1 cellular context compared by ENCODE assay signal in genomic region chr3:47163023-47163989, GRCh38.
TF ChIP-seq lines count a peak whose summit lies in the region.

No MANE protein-coding gene starts in this region.

TF ChIP-seq in HepG2, 621 proteins besides CTCF, POLR2A, EP300 and RAD21 (continued from another document and continues in another):
- TF ChIP-seq ZBTB4 (CRISPR knock-in tag; IDR thresholded peaks at IDR 0.05; ENCODE audit: borderline replicate concordance) (no peak), ZNF777 (CRISPR knock-in tag; IDR thresholded peaks at IDR 0.05) (peak; percentile 70), ZNF652 (CRISPR knock-in tag; IDR thresholded peaks at IDR 0.05; ENCODE audit: borderline replicate concordance, low read depth) (no peak), MAX (IDR thresholded peaks at IDR 0.05) (no peak; the same call in 1 of the 2 replicates), ZNF503 (CRISPR knock-in tag; IDR thresholded peaks at IDR 0.05) (peak; percentile 60; the same call in 1 of the 2 replicates), SP2 (CRISPR knock-in tag; IDR thresholded peaks at IDR 0.05) (no peak), NCOR1 (IDR thresholded peaks at IDR 0.05; ENCODE audit: borderline replicate concordance, low read length) (no peak; the same call in 1 of the 2 replicates), ETV6 (CRISPR knock-in tag; conservative IDR thresholded peaks at IDR 0.05) (0 out of 2 replicates have a peak, but pooled peaks have one; percentile 76), NR2F2 (IDR thresholded peaks at IDR 0.05; ENCODE audit: borderline replicate concordance, low read depth) (no peak), ZNF180 (CRISPR knock-in tag; IDR thresholded peaks at IDR 0.05; ENCODE audit: borderline replicate concordance, low read depth) (no peak), SNAPC2 (CRISPR knock-in tag; IDR thresholded peaks at IDR 0.05) (no peak), NFE2L1 (CRISPR knock-in tag; IDR thresholded peaks at IDR 0.05; ENCODE audit: borderline replicate concordance) (no peak), MBD4 (IDR thresholded peaks at IDR 0.05; ENCODE audit: borderline replicate concordance, low read length) (no peak), KLF16 (CRISPR knock-in tag; IDR thresholded peaks at IDR 0.05) (no peak; a peak in 1 of 4 replicates), ZNF121 (CRISPR knock-in tag; IDR thresholded peaks at IDR 0.05) (no peak; the same call in 1 of the 2 replicates), U2AF1 (optimal IDR thresholded peaks at IDR 0.05; ENCODE audit: low read depth, low read length) (peak; percentile 74), THAP8 (CRISPR knock-in tag; IDR thresholded peaks at IDR 0.05; ENCODE audit: borderline replicate concordance) (no peak), ZNF10 (CRISPR knock-in tag; IDR thresholded peaks at IDR 0.05; ENCODE audit: borderline replicate concordance, low read depth) (no peak), KDM5A (IDR thresholded peaks at IDR 0.05; ENCODE audit: borderline replicate concordance, low read length) (peak; percentile 20; the same call in 1 of the 2 replicates), ZNF232 (CRISPR knock-in tag; IDR thresholded peaks at IDR 0.05; ENCODE audit: borderline replicate concordance) (0 out of 2 replicates have a peak, but pooled peaks have one; percentile 32), ZNF138 (CRISPR knock-in tag; IDR thresholded peaks at IDR 0.05; ENCODE audit: low read depth) (no peak), ZXDC (CRISPR knock-in tag; IDR thresholded peaks at IDR 0.05) (0 out of 2 replicates have a peak, but pooled peaks have one; percentile 59), ZFY (CRISPR knock-in tag; IDR thresholded peaks at IDR 0.05) (peak; percentile 99), THYN1 (CRISPR knock-in tag; IDR thresholded peaks at IDR 0.05; ENCODE audit: borderline replicate concordance, low read depth) (no peak), ZMYM4 (CRISPR knock-in tag; IDR thresholded peaks at IDR 0.05) (no peak; the same call in 1 of the 2 replicates), ZNF773 (CRISPR knock-in tag; IDR thresholded peaks at IDR 0.05; ENCODE audit: borderline replicate concordance) (peak; percentile 79; the same call in 1 of the 2 replicates), HIVEP1 (CRISPR knock-in tag; IDR thresholded peaks at IDR 0.05) (no peak), ZNF253 (CRISPR knock-in tag; IDR thresholded peaks at IDR 0.05; ENCODE audit: borderline replicate concordance) (0 out of 2 replicates have a peak, but pooled peaks have one; percentile 26), HIC2 (CRISPR knock-in tag; IDR thresholded peaks at IDR 0.05; ENCODE audit: low read depth) (no peak), SATB2 (CRISPR knock-in tag; IDR thresholded peaks at IDR 0.05) (no peak)
- TF ChIP-seq, protein P1, sequence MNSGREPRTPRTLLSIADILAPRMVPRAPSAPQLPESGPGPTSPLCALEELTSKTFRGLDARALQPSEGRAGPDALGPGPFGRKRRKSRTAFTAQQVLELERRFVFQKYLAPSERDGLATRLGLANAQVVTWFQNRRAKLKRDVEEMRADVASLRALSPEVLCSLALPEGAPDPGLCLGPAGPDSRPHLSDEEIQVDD (CRISPR knock-in tag; IDR thresholded peaks at IDR 0.05; ENCODE audit: borderline replicate concordance) = no peak; the same call in 1 of the 2 replicates
- TF ChIP-seq, protein P2, sequence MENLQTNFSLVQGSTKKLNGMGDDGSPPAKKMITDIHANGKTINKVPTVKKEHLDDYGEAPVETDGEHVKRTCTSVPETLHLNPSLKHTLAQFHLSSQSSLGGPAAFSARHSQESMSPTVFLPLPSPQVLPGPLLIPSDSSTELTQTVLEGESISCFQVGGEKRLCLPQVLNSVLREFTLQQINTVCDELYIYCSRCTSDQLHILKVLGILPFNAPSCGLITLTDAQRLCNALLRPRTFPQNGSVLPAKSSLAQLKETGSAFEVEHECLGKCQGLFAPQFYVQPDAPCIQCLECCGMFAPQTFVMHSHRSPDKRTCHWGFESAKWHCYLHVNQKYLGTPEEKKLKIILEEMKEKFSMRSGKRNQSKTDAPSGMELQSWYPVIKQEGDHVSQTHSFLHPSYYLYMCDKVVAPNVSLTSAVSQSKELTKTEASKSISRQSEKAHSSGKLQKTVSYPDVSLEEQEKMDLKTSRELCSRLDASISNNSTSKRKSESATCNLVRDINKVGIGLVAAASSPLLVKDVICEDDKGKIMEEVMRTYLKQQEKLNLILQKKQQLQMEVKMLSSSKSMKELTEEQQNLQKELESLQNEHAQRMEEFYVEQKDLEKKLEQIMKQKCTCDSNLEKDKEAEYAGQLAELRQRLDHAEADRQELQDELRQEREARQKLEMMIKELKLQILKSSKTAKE (CRISPR knock-in tag; IDR thresholded peaks at IDR 0.05; ENCODE audit: borderline replicate concordance) = no peak
- TF ChIP-seq, protein P3, sequence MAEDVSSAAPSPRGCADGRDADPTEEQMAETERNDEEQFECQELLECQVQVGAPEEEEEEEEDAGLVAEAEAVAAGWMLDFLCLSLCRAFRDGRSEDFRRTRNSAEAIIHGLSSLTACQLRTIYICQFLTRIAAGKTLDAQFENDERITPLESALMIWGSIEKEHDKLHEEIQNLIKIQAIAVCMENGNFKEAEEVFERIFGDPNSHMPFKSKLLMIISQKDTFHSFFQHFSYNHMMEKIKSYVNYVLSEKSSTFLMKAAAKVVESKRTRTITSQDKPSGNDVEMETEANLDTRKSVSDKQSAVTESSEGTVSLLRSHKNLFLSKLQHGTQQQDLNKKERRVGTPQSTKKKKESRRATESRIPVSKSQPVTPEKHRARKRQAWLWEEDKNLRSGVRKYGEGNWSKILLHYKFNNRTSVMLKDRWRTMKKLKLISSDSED (CRISPR knock-in tag; IDR thresholded peaks at IDR 0.05) = 0 out of 2 replicates have a peak, but pooled peaks have one; percentile 19
- TF ChIP-seq, protein P4, sequence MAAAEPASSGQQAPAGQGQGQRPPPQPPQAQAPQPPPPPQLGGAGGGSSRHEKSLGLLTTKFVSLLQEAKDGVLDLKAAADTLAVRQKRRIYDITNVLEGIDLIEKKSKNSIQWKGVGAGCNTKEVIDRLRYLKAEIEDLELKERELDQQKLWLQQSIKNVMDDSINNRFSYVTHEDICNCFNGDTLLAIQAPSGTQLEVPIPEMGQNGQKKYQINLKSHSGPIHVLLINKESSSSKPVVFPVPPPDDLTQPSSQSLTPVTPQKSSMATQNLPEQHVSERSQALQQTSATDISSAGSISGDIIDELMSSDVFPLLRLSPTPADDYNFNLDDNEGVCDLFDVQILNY (CRISPR knock-in tag; conservative IDR thresholded peaks at IDR 0.05) = no peak
- TF ChIP-seq, protein P5, sequence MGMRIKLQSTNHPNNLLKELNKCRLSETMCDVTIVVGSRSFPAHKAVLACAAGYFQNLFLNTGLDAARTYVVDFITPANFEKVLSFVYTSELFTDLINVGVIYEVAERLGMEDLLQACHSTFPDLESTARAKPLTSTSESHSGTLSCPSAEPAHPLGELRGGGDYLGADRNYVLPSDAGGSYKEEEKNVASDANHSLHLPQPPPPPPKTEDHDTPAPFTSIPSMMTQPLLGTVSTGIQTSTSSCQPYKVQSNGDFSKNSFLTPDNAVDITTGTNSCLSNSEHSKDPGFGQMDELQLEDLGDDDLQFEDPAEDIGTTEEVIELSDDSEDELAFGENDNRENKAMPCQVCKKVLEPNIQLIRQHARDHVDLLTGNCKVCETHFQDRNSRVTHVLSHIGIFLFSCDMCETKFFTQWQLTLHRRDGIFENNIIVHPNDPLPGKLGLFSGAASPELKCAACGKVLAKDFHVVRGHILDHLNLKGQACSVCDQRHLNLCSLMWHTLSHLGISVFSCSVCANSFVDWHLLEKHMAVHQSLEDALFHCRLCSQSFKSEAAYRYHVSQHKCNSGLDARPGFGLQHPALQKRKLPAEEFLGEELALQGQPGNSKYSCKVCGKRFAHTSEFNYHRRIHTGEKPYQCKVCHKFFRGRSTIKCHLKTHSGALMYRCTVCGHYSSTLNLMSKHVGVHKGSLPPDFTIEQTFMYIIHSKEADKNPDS (CRISPR knock-in tag; IDR thresholded peaks at IDR 0.05) = no peak
- TF ChIP-seq, protein P6, sequence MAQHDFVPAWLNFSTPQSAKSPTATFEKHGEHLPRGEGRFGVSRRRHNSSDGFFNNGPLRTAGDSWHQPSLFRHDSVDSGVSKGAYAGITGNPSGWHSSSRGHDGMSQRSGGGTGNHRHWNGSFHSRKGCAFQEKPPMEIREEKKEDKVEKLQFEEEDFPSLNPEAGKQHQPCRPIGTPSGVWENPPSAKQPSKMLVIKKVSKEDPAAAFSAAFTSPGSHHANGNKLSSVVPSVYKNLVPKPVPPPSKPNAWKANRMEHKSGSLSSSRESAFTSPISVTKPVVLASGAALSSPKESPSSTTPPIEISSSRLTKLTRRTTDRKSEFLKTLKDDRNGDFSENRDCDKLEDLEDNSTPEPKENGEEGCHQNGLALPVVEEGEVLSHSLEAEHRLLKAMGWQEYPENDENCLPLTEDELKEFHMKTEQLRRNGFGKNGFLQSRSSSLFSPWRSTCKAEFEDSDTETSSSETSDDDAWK (CRISPR knock-in tag; IDR thresholded peaks at IDR 0.05) = no peak
- TF ChIP-seq, protein P7, sequence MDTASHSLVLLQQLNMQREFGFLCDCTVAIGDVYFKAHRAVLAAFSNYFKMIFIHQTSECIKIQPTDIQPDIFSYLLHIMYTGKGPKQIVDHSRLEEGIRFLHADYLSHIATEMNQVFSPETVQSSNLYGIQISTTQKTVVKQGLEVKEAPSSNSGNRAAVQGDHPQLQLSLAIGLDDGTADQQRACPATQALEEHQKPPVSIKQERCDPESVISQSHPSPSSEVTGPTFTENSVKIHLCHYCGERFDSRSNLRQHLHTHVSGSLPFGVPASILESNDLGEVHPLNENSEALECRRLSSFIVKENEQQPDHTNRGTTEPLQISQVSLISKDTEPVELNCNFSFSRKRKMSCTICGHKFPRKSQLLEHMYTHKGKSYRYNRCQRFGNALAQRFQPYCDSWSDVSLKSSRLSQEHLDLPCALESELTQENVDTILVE (CRISPR knock-in tag; IDR thresholded peaks at IDR 0.05) = no peak
